ENCODE assay signal across 21 cellular contexts in the genomic region with DNA sequence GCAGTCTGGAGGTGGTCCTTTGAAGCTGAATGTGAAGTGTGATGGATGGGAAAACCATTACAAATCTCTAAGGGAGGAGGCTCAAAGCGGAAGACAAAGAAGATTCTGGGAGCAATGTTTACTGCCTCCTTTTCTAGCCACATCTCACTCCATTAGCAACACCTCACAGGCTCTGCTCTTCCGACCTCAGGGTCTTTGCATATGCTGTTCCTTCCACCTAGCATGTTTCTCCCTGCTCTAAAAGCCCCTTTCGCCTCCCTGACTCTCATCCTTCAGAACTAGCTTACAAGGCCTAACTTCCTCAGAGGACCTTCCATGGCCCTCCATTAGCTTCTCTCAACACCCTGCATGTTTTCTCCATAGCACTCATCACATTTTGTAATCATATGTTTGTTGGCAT. TPM values are rescaled to one million over a fixed set of nuclear protein-coding genes. Genes with fewer than 3 reads are reported as not detected.
"Had no signal": no experiment of that assay in that cellular context is flagged by ENCODE, and none has a peak within 500 bp of the region (broad histone marks: within the 10 kb centered on the region; RNA-seq: fewer than 3 reads in every experiment).

No MANE protein-coding gene starts in this region.

- H3K4me3 ChIP-seq: esophagus muscularis mucosa, left ventricle myocardium inferior, lung, mucosa of descending colon, spleen, suprapubic skin, tibial artery, upper lobe of right lung had no signal

- H3K4me1 ChIP-seq: upper lobe of right lung had no signal

- H3K27me3 ChIP-seq: suprapubic skin, upper lobe of right lung had no signal

- H3K27ac Mint-ChIP-seq: activated CD8-positive, alpha-beta T cell treated with anti-CD3 and anti-CD28 coated beads for 36 hours; activated naive CD4-positive, alpha-beta T cell treated with anti-CD3 and anti-CD28 coated beads, Interleukin-2, amount 50 U/mL, for 72 hours; activated T-helper 2 cell treated with anti-CD3 and anti-CD28 coated beads, Interferon-gamma antibody, Interleukin-2, Interleukin-4, amounts not matched to agents 10 μg/mL and 5 μg/mL and 100 μg/mL, durations not matched to agents 14 hours and 24 hours and 36 hours; natural killer cell treated with Interleukin-12 subunit alpha and Interleukin-12 subunit beta and Interleukin-15 and Interleukin-18, amount 100 ng/mL, for 72 hours had no signal

- H3K27ac ChIP-seq: esophagus muscularis mucosa, left ventricle myocardium inferior, spleen, suprapubic skin, upper lobe of right lung had no signal

- H3K4me3 Mint-ChIP-seq: activated CD8-positive, alpha-beta T cell treated with anti-CD3 and anti-CD28 coated beads for 36 hours; natural killer cell treated with Interleukin-12 subunit alpha and Interleukin-12 subunit beta and Interleukin-15 and Interleukin-18, amount 100 ng/mL, for 72 hours had no signal

- H3K9me3 ChIP-seq: esophagus muscularis mucosa, left ventricle myocardium inferior, mucosa of descending colon, spleen, suprapubic skin, tibial artery, upper lobe of right lung had no signal

- H3K36me3 ChIP-seq: esophagus muscularis mucosa, left ventricle myocardium inferior, spleen, suprapubic skin, tibial artery, upper lobe of right lung had no signal

- H3K9me3 Mint-ChIP-seq: activated CD8-positive, alpha-beta T cell treated with anti-CD3 and anti-CD28 coated beads for 36 hours; activated naive CD4-positive, alpha-beta T cell treated with anti-CD3 and anti-CD28 coated beads, Interleukin-2, amount 50 U/mL, for 72 hours; activated T-helper 2 cell treated with anti-CD3 and anti-CD28 coated beads, Interferon-gamma antibody, Interleukin-2, Interleukin-4, amounts not matched to agents 10 μg/mL and 5 μg/mL and 100 μg/mL, durations not matched to agents 14 hours and 24 hours and 36 hours; natural killer cell treated with Interleukin-12 subunit alpha and Interleukin-12 subunit beta and Interleukin-15 and Interleukin-18, amount 100 ng/mL, for 72 hours had no signal

- H3K36me3 Mint-ChIP-seq: activated naive CD4-positive, alpha-beta T cell treated with anti-CD3 and anti-CD28 coated beads, Interleukin-2, amount 50 U/mL, for 72 hours; natural killer cell treated with Interleukin-12 subunit alpha and Interleukin-12 subunit beta and Interleukin-15 and Interleukin-18, amount 100 ng/mL, for 72 hours had no signal

- DNase-seq: activated CD4-positive, alpha-beta T cell treated with anti-CD3 and anti-CD28 coated beads, Interleukin-2, amount 50 U/mL, for 1 hour; activated CD4-positive, CD25-positive, alpha-beta regulatory T cell treated with anti-CD3 and anti-CD28 coated beads, Interleukin-2, amount 50 U/mL, for 72 hours; effector CD4-positive, alpha-beta T cell; spleen; stimulated activated naive CD4-positive, alpha-beta T cell; T-helper 9 cell had no signal

RNA-seq across cellular contexts. Expression of gene TCP11, which starts 4.6 kb away (rescaled TPM):
- total RNA-seq: activated CD8-positive, alpha-beta T cell treated with anti-CD3 and anti-CD28 coated beads for 36 hours; activated naive CD4-positive, alpha-beta T cell treated with anti-CD3 and anti-CD28 coated beads, Interleukin-2, amount 50 U/mL, for 72 hours; activated T-helper 2 cell treated with anti-CD3 and anti-CD28 coated beads, Interferon-gamma antibody, Interleukin-2, Interleukin-4, amounts not matched to agents 10 μg/mL and 5 μg/mL and 100 μg/mL, durations not matched to agents 14 hours and 24 hours and 36 hours; bronchial epithelial cell; left ventricle myocardium inferior; mucosa of descending colon; myocyte; natural killer cell treated with Interleukin-12 subunit alpha and Interleukin-12 subunit beta and Interleukin-15 and Interleukin-18, amount 100 ng/mL, for 72 hours; right cardiac atrium; spleen; T-helper 1 cell treated with Interleukin-12 subunit alpha and Interleukin-12 subunit beta and Interleukin-4 antibody, amounts not matched to agents 30 ng/mL and 1 ng/mL, for 36 hours; upper lobe of right lung had no signal
